Comparison of ENCODE assay signal across 22 cellular contexts in the genomic region with DNA sequence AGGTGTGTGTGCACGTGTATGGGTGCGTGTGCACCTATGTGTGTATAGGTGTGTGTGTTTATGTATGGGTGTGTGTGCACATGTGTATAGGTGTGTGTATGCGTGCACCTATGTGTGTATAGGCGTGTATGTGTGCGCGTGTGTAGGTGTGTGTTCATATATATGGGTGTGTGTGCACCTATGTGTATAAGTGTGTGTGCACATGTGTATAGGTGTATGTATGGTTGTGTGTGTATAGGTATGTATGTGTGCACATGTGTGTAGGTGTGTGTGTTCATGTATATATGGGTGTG. TPM values are rescaled to one million over a fixed set of nuclear protein-coding genes. Genes with fewer than 3 reads are reported as not detected.
A peak's percentile ranks its signal among the peaks of the same experiment; 100 is the strongest.
DNase-seq lines count a peak whose midpoint lies in the region; ATAC-seq, FAIRE-seq and TF ChIP-seq lines count a peak whose summit lies in the region.
"Had no signal": no experiment of that assay in that cellular context is flagged by ENCODE, and none has a peak within 500 bp of the region (broad histone marks: within the 10 kb centered on the region; RNA-seq: fewer than 3 reads in every experiment).

No MANE protein-coding gene starts in this region.

- H3K79me2 ChIP-seq in HepG2 (ENCODE audit: insufficient read depth, low read length): no peaks in the 10 kb centered on the region
- no peaks in the 10 kb centered on the region for H3K79me2 ChIP-seq in astrocyte (ENCODE audit: insufficient read depth, low read length)

- H4K20me1 ChIP-seq in HepG2 (ENCODE audit: insufficient read depth, low read length) (no peaks in the 10 kb centered on the region), astrocyte (ENCODE audit: insufficient read depth, low read length) (no peaks in the 10 kb centered on the region)

- no peak for TF ChIP-seq POLR2A in HepG2 (IDR thresholded peaks at IDR 0.05; ENCODE audit: insufficient read depth in 1 of 2, low read depth in 2 of 2, low read length in 2 of 2)
- TF ChIP-seq POLR2A in right lobe of liver (IDR thresholded peaks at IDR 0.05): no peak

- peaks cover 15 to 58% of the 10 kb centered on the region in 2 experiments; a peak in 4 of 5 replicates for H3K27me3 ChIP-seq in HepG2 (ENCODE audit: control insufficient read depth in 1 of 2, insufficient read depth in 2 of 2, low read length in 2 of 2)
- no peaks in the 10 kb centered on the region for H3K27me3 ChIP-seq in right lobe of liver
- H3K27me3 ChIP-seq in astrocyte (ENCODE audit: insufficient read depth, low read length): peaks cover 5% of the 10 kb centered on the region

- H3K9me3 ChIP-seq in HepG2 (ENCODE audit: low read length) (no peaks in the 10 kb centered on the region), right lobe of liver (no peaks in the 10 kb centered on the region), astrocyte (ENCODE audit: insufficient read depth, low read depth, low read length) (no peaks in the 10 kb centered on the region)

- WGBS in HepG2 (ENCODE audit: low lambda C conversion rate): 80% methylated on average over 6 of the region's 6 CpGs
- WGBS in right lobe of liver (ENCODE audit: insufficient coverage, low coverage, low lambda C conversion rate, missing lambda C conversion rate): 80% methylated on average over 6 of the region's 6 CpGs

- H3K36me3 ChIP-seq in HepG2 (replicated peaks in 1 of 2; ENCODE audit: control insufficient read depth in 1 of 2, insufficient read depth in 2 of 2, low read length in 2 of 2) (no peaks in the 10 kb centered on the region), right lobe of liver (no peaks in the 10 kb centered on the region), astrocyte (ENCODE audit: insufficient read depth, low read length) (no peaks in the 10 kb centered on the region)
- H3K36me3 ChIP-seq: BLaER1 treated with 17β-estradiol and CSF1 and Interleukin-3, amounts not matched to agents 10 nM and 100 nM had no signal

- H3K27ac Mint-ChIP-seq in astrocyte (ENCODE audit: unreplicated experiment) (no peak overlapping the region), type B pancreatic cell (no peak overlapping the region)
- H3K27ac Mint-ChIP-seq: GM23338, HFFc6 had no signal

- POLR2A ChIA-PET in HepG2 (lab: Yijun Ruan, JAX) (no interaction called here), GM10248 (lab: Yijun Ruan, JAX) (no interaction called here)

- no peak for ATAC-seq in HepG2
- ATAC-seq in right lobe of liver: no peak
- no peak for ATAC-seq in omental fat pad (ENCODE audit: low FRiP score)
- no peak for ATAC-seq in SK-N-SH treated with all-trans-retinoic acid at 6 μM for 48 hours
- ATAC-seq: GM23338 had no signal

- H2AFZ ChIP-seq in HepG2 (ENCODE audit: low read length): no peak overlapping the region
- no peak overlapping the region for H2AFZ ChIP-seq in astrocyte (ENCODE audit: low read depth, low read length)
- H2AFZ ChIP-seq: GM23338 had no signal

- no peak for TF ChIP-seq CTCF in HepG2 (CRISPR knock-in tag; IDR thresholded peaks at IDR 0.05)
- no peak for TF ChIP-seq CTCF in right lobe of liver (IDR thresholded peaks at IDR 0.05)
- TF ChIP-seq CTCF in astrocyte (IDR thresholded peaks at IDR 0.05; ENCODE audit: insufficient read depth, low read depth, low read length): no peak
- TF ChIP-seq CTCF in omental fat pad (IDR thresholded peaks at IDR 0.05): no peak
- TF ChIP-seq CTCF in type B pancreatic cell (conservative IDR thresholded peaks at IDR 0.05): no peak
- TF ChIP-seq CTCF in foreskin fibroblast (IDR thresholded peaks at IDR 0.05; ENCODE audit: low read depth, low read length): no peak
- no peak for TF ChIP-seq CTCF in GM10248 (IDR thresholded peaks at IDR 0.05; ENCODE audit: control extremely low read depth, extremely low read depth, low read depth, missing control alignments)

- no peak overlapping the region for H3K9ac ChIP-seq in HepG2 (ENCODE audit: insufficient read depth, low read depth, low read length)
- H3K9ac ChIP-seq in astrocyte (ENCODE audit: low read length): no peak overlapping the region
- H3K9ac ChIP-seq: BLaER1 treated with 17β-estradiol and CSF1 and Interleukin-3, amounts not matched to agents 10 nM and 100 nM had no signal

- no peak overlapping the region for H3K27ac ChIP-seq in HepG2 (ENCODE audit: extremely low read length, insufficient read depth, low read length)
- H3K27ac ChIP-seq in right lobe of liver: no peak overlapping the region
- no peak overlapping the region for H3K27ac ChIP-seq in astrocyte (ENCODE audit: low read depth, low read length)
- H3K27ac ChIP-seq: BLaER1 treated with 17β-estradiol and CSF1 and Interleukin-3, amounts not matched to agents 10 nM and 100 nM had no signal

- CTCF ChIA-PET in HepG2 (lab: Yijun Ruan, JAX; ENCODE audit: low intra/inter-chr PET ratio, low total read pairs): no interaction called here
- CTCF ChIA-PET in GM10248 (lab: Yijun Ruan, JAX): no interaction called here

- peaks cover 69% of the 10 kb centered on the region for H3K27me3 Mint-ChIP-seq in astrocyte (ENCODE audit: low read depth, unreplicated experiment)
- H3K27me3 Mint-ChIP-seq in type B pancreatic cell: peaks cover 51% of the 10 kb centered on the region
- H3K27me3 Mint-ChIP-seq: B cell had no signal

- TF ChIP-seq EP300 in HepG2 (IDR thresholded peaks at IDR 0.05; ENCODE audit: low read depth in 2 of 2, low read length in 2 of 2) (no peak), HepG2 (CRISPR knock-in tag; IDR thresholded peaks at IDR 0.05; ENCODE audit: borderline replicate concordance) (no peak)

- no TSS peak for BruUV-seq in HepG2 (replicated peaks; lab: Mats Ljungman, UMichigan)

- H3K9me3 Mint-ChIP-seq in astrocyte (ENCODE audit: unreplicated experiment) (peaks cover 6% of the 10 kb centered on the region), type B pancreatic cell (no peaks in the 10 kb centered on the region)
- H3K9me3 Mint-ChIP-seq: CD8-positive, alpha-beta memory T cell had no signal

- intact Hi-C loops in HepG2 (cut with micrococcal nuclease; ENCODE audit: unreplicated experiment) (no loop called here), right lobe of liver (cut with DNase I) (no loop called here)

- DNase-seq in HepG2 (ENCODE audit: low spot score) (no peak), right lobe of liver (no peak), astrocyte (ENCODE audit: low read depth) (no peak), omental fat pad (ENCODE audit: low spot score) (peak; percentile 7), type B pancreatic cell (ENCODE audit: extremely low spot score, unreplicated experiment) (peak; percentile 40), foreskin fibroblast (no peak), GM10248 (ENCODE audit: extremely low spot score) (no peak)
- DNase-seq: CD8-positive, alpha-beta memory T cell; COR-L47; DMS 273 treated with DMSO at 0.1 percent for 48 hours; DMS53; DND-41; EL; HCEC 1CT; HFFc6 had no signal

- in situ Hi-C loops in HepG2 (cut with HindIII; ENCODE audit: extremely low pct_ligation_motif_present, low pct_unique_long_range_greater_than_20kb): no loop called here

- no peak for TF ChIP-seq RAD21 in HepG2 (CRISPR knock-in tag; IDR thresholded peaks at IDR 0.05)

- H3K4me3 ChIP-seq in HepG2 (replicated peaks in 1 of 3; ENCODE audit: insufficient read depth in 1 of 3, low read depth in 2 of 3, low read length in 3 of 3) (no peak overlapping the region), right lobe of liver (no peak overlapping the region), astrocyte (ENCODE audit: insufficient read depth, low read depth, low read length) (no peak overlapping the region), foreskin fibroblast (ENCODE audit: low read depth in 1 of 2, low read length in 2 of 2) (no peak overlapping the region)
- H3K4me3 ChIP-seq: BLaER1 treated with 17β-estradiol and CSF1 and Interleukin-3, amounts not matched to agents 10 nM and 100 nM; GM23338 had no signal

- no peak for FAIRE-seq in HepG2 (lab: Jason Lieb, UNC)
- FAIRE-seq in astrocyte (lab: Jason Lieb, UNC): peak; percentile 13
- FAIRE-seq: H54 had no signal

- no peaks in the 10 kb centered on the region for H3K36me3 Mint-ChIP-seq in astrocyte (ENCODE audit: low read depth, unreplicated experiment)
- no peaks in the 10 kb centered on the region for H3K36me3 Mint-ChIP-seq in type B pancreatic cell

- no peaks in the 10 kb centered on the region for H3K4me1 Mint-ChIP-seq in astrocyte (ENCODE audit: low read depth, unreplicated experiment)
- H3K4me1 Mint-ChIP-seq in type B pancreatic cell (ENCODE audit: unreplicated experiment): no peaks in the 10 kb centered on the region
- H3K4me1 Mint-ChIP-seq: GM23338 had no signal

- H3K4me3 Mint-ChIP-seq in astrocyte (ENCODE audit: unreplicated experiment) (no peak overlapping the region), type B pancreatic cell (no peak overlapping the region)
- H3K4me3 Mint-ChIP-seq: B cell, GM23338, HFFc6 had no signal

- H3K4me2 ChIP-seq in HepG2 (ENCODE audit: low read depth, low read length) (no peak overlapping the region), astrocyte (ENCODE audit: low read length) (no peak overlapping the region)
- H3K4me2 ChIP-seq: BLaER1 treated with 17β-estradiol and CSF1 and Interleukin-3, amounts not matched to agents 10 nM and 100 nM; GM23338 had no signal

- H3K4me1 ChIP-seq in HepG2 (ENCODE audit: insufficient read depth, low read length) (no peaks in the 10 kb centered on the region), right lobe of liver (no peaks in the 10 kb centered on the region), astrocyte (ENCODE audit: insufficient read depth, low read length) (no peaks in the 10 kb centered on the region)

RNA-seq across cellular contexts. Expression of a gene that starts 26.9 kb away (rescaled TPM):
- total RNA-seq in HepG2 (2016; rRNA removed; fragmentation: Illumina TruSeq; extraction: Trizol) (0.02 TPM in 1 of 2 replicates, not detected in the other), right lobe of liver (1 to 10 TPM in 4 of 6 experiments, under 1 TPM in 2; 0.61 to 2.4 (median 1.8) TPM), astrocyte (0.31 TPM in 1 of 2 replicates, not detected in the other), omental fat pad (1 to 10 TPM; 4.5 to 5.9 (median 5.2) TPM), type B pancreatic cell (ENCODE audit: low replicate concordance) (3.7 and 4.8 TPM in 2 replicates)
- not detected in 2 replicates for total RNA-seq in HepG2 (2016; cell fraction: cytosol; rRNA removed; fragmentation: Illumina TruSeq; extraction: Trizol; ENCODE audit: low read depth)
- not detected in 2 replicates for total RNA-seq in HepG2 (2016; cell fraction: insoluble cytoplasmic fraction; rRNA removed; fragmentation: Illumina TruSeq; extraction: Trizol)
- total RNA-seq in HepG2 (2016; cell fraction: membrane; rRNA removed; fragmentation: Illumina TruSeq; extraction: Trizol): not detected in 2 replicates
- not detected in 2 replicates for total RNA-seq in HepG2 (2016; cell fraction: nucleus; rRNA removed; fragmentation: Illumina TruSeq; extraction: Trizol)
- 0.08 and 0.13 TPM in 2 replicates for polyA plus RNA-seq in HepG2 (2011; rRNA removed)
- polyA plus RNA-seq in HepG2 (2011; cell fraction: cytosol; rRNA removed): 0.01 TPM in 1 of 2 replicates, not detected in the other
- 0.09 TPM in 1 of 2 replicates, not detected in the other for polyA plus RNA-seq in HepG2 (2011; cell fraction: nucleus; rRNA removed)
- not detected in 2 replicates for polyA plus RNA-seq in HepG2 (2012)
- not detected in 2 replicates for polyA plus RNA-seq in HepG2 (2016; cell fraction: cytosol; fragmentation: Illumina TruSeq; extraction: Trizol; ENCODE audit: low read depth)
- not detected in 2 replicates for polyA plus RNA-seq in HepG2 (2016; cell fraction: insoluble cytoplasmic fraction; fragmentation: Illumina TruSeq; extraction: Trizol; ENCODE audit: low read depth)
- not detected in 2 replicates for polyA plus RNA-seq in HepG2 (2016; cell fraction: membrane; fragmentation: Illumina TruSeq; extraction: Trizol; ENCODE audit: low read depth)
- not detected in 2 replicates for polyA plus RNA-seq in HepG2 (2016; cell fraction: nucleus; fragmentation: Illumina TruSeq; extraction: Trizol; ENCODE audit: insufficient read depth, low read depth)
- polyA minus RNA-seq in HepG2 (2011; rRNA and poly(A)+ RNA removed; ENCODE audit: low replicate concordance): 0.06 and 1.8 TPM in 2 replicates
- polyA minus RNA-seq in HepG2 (2011; cell fraction: cytosol; rRNA and poly(A)+ RNA removed): not detected in 2 replicates
- 0.26 TPM in 1 of 2 replicates, not detected in the other for polyA minus RNA-seq in HepG2 (2011; cell fraction: nucleus; rRNA and poly(A)+ RNA removed)
- total RNA-seq: HFFc6 had no signal

RNA-seq across cellular contexts. Expression of a gene that starts 27.4 kb away (rescaled TPM):
- total RNA-seq in HepG2 (2016; rRNA removed; fragmentation: Illumina TruSeq; extraction: Trizol) (not detected in 2 replicates), right lobe of liver (not detected), astrocyte (not detected in 2 replicates), omental fat pad (under 1 TPM in 1 of 4 donors, not detected in 3; 0.63 TPM), type B pancreatic cell (ENCODE audit: low replicate concordance) (0.21 and 0.46 TPM in 2 replicates)
- total RNA-seq in HepG2 (2016; cell fraction: cytosol; rRNA removed; fragmentation: Illumina TruSeq; extraction: Trizol; ENCODE audit: low read depth): not detected in 2 replicates
- not detected in 2 replicates for total RNA-seq in HepG2 (2016; cell fraction: insoluble cytoplasmic fraction; rRNA removed; fragmentation: Illumina TruSeq; extraction: Trizol)
- not detected in 2 replicates for total RNA-seq in HepG2 (2016; cell fraction: membrane; rRNA removed; fragmentation: Illumina TruSeq; extraction: Trizol)
- not detected in 2 replicates for total RNA-seq in HepG2 (2016; cell fraction: nucleus; rRNA removed; fragmentation: Illumina TruSeq; extraction: Trizol)
- 0.05 and 0.12 TPM in 2 replicates for polyA plus RNA-seq in HepG2 (2011; rRNA removed)
- polyA plus RNA-seq in HepG2 (2011; cell fraction: cytosol; rRNA removed): 0.01 and 0.05 TPM in 2 replicates
- 0.69 and 1.1 TPM in 2 replicates for polyA plus RNA-seq in HepG2 (2011; cell fraction: nucleus; rRNA removed)
- polyA plus RNA-seq in HepG2 (2012): 0.08 and 0.16 TPM in 2 replicates
- not detected in 2 replicates for polyA plus RNA-seq in HepG2 (2016; cell fraction: cytosol; fragmentation: Illumina TruSeq; extraction: Trizol; ENCODE audit: low read depth)
- not detected in 2 replicates for polyA plus RNA-seq in HepG2 (2016; cell fraction: insoluble cytoplasmic fraction; fragmentation: Illumina TruSeq; extraction: Trizol; ENCODE audit: low read depth)
- polyA plus RNA-seq in HepG2 (2016; cell fraction: membrane; fragmentation: Illumina TruSeq; extraction: Trizol; ENCODE audit: low read depth): not detected in 2 replicates
- polyA plus RNA-seq in HepG2 (2016; cell fraction: nucleus; fragmentation: Illumina TruSeq; extraction: Trizol; ENCODE audit: insufficient read depth, low read depth): not detected in 2 replicates
- polyA minus RNA-seq in HepG2 (2011; rRNA and poly(A)+ RNA removed; ENCODE audit: low replicate concordance): 0.05 and 0.06 TPM in 2 replicates
- not detected in 2 replicates for polyA minus RNA-seq in HepG2 (2011; cell fraction: cytosol; rRNA and poly(A)+ RNA removed)
- polyA minus RNA-seq in HepG2 (2011; cell fraction: nucleus; rRNA and poly(A)+ RNA removed): 0.13 and 0.25 TPM in 2 replicates
- total RNA-seq: A172; B cell; CD8-positive, alpha-beta memory T cell; G401; GM23338; HFFc6 had no signal
- polyA plus RNA-seq: CD8-positive, alpha-beta memory T cell; GM23338 had no signal

Comparison
In these comparisons a context has a peak if more than half of its experiments do, and no peak if none do; other contexts are left out.
1. DNase-seq: peak in omental fat pad (single experiment) and type B pancreatic cell (single experiment); none in HepG2 (single experiment), right lobe of liver (0 of 3), astrocyte (single experiment), foreskin fibroblast (0 of 2) and GM10248 (single experiment).